Comparison of ENCODE assay signal across 23 cellular contexts in genomic region chr13:110414283-110414682, GRCh38.
A peak's percentile ranks its signal among the peaks of the same experiment; 100 is the strongest.
DNase-seq lines count a peak whose midpoint lies in the region; ATAC-seq and TF ChIP-seq lines count a peak whose summit lies in the region.
"Had no signal": no experiment of that assay in that cellular context is flagged by ENCODE, and none has a peak within 500 bp of the region (broad histone marks: within the 10 kb centered on the region; RNA-seq: fewer than 3 reads in every experiment).

No MANE protein-coding gene starts in this region.

- no peak overlapping the region for H3K56ac ChIP-seq in IMR-90 (ENCODE audit: extremely low read depth, insufficient read depth, low read length)

- no peak overlapping the region for H4K5ac ChIP-seq in IMR-90 (ENCODE audit: low read depth, low read length)

- WGBS in IMR-90 (ENCODE audit: extremely low coverage in 2 of 2, insufficient read length in 1 of 2), 2 experiments = 90% methylated on average over 2 of the region's 7 CpGs; no CpG with 5 or more reads in 1 of the 2 experiments
- 84 to 100% methylated on average over 2 to 7 of the region's 7 CpGs for WGBS in transverse colon (ENCODE audit: low coverage in 1 of 2), 2 donors

- H2BK120ac ChIP-seq in IMR-90 (ENCODE audit: low read depth, low read length) = no peak overlapping the region

- no peak overlapping the region for H3K18ac ChIP-seq in IMR-90 (ENCODE audit: low read depth, low read length)

- no peak for DNase-seq in IMR-90
- peak; percentile 73 for DNase-seq in coronary artery (ENCODE audit: low spot score)
- no peak for DNase-seq in progenitor cell of endocrine pancreas (ENCODE audit: low spot score, unreplicated experiment)
- DNase-seq in transverse colon = no peak
- no peak for DNase-seq in cerebellar nuclear complex (lab: John Stamatoyannopoulos, UW)
- DNase-seq in activated effector memory CD4-positive, alpha-beta T cell treated with anti-CD3 and anti-CD28 coated beads, Interleukin-2, amount 50 U/mL, for 16 hours = no peak
- no peak for DNase-seq in Calu3
- DNase-seq in dermis blood vessel endothelial cell = no peak
- DNase-seq: activated CD8-positive, alpha-beta T cell treated with anti-CD3 and anti-CD28 coated beads, Interleukin-2, amount 10 ng/mL, durations not matched to agents 7 days and 5 days; activated naive CD8-positive, alpha-beta T cell treated with anti-CD3 and anti-CD28 coated beads for 36 hours; effector CD4-positive, alpha-beta T cell; head of caudate nucleus; NCI-H1436 treated with DMSO at 0.1 percent for 48 hours; NCI-H2107; NCI-H446 treated with DMSO at 0.1 percent for 48 hours; psoas muscle; T-helper 17 cell had no signal

- POLR2A ChIA-PET in IMR-90 (lab: Charles Lee; ENCODE audit: unreplicated experiment) = no interaction called here

- H3K27ac Mint-ChIP-seq in progenitor cell of endocrine pancreas (peak overlapping the region; percentile 64), Calu3 (ENCODE audit: unreplicated experiment) (no peak overlapping the region)
- H3K27ac Mint-ChIP-seq: activated CD8-positive, alpha-beta T cell treated with anti-CD3 and anti-CD28 coated beads, Interleukin-2, amount 10 ng/mL, durations not matched to agents 7 days and 5 days; activated naive CD8-positive, alpha-beta T cell treated with anti-CD3 and anti-CD28 coated beads for 36 hours; T-helper 17 cell had no signal

- H3K36me3 Mint-ChIP-seq in progenitor cell of endocrine pancreas (ENCODE audit: insufficient read depth) (no peaks in the 10 kb centered on the region), Calu3 (ENCODE audit: insufficient read depth, unreplicated experiment) (peaks cover under 1% of the 10 kb centered on the region)
- H3K36me3 Mint-ChIP-seq: activated naive CD8-positive, alpha-beta T cell treated with anti-CD3 and anti-CD28 coated beads for 36 hours; CD14-positive monocyte had no signal

- H2AFZ ChIP-seq in IMR-90 (replicated peaks; ENCODE audit: low read length, poor library complexity) = no peak overlapping the region

- dilution Hi-C loops in IMR-90 (cut with HindIII; ENCODE audit: low sequenced_read_pairs, unreplicated experiment) = no loop called here

- H3K36me3 ChIP-seq in IMR-90 (ENCODE audit: control insufficient read depth, insufficient read depth, low read length) = peaks cover 26% of the 10 kb centered on the region
- H3K36me3 ChIP-seq in transverse colon = no peaks in the 10 kb centered on the region

- no peak overlapping the region for H3K9ac ChIP-seq in IMR-90 (ENCODE audit: low read depth, low read length)
- H3K9ac ChIP-seq: KMS-11 had no signal

- TF ChIP-seq EP300 in transverse colon (IDR thresholded peaks at IDR 0.05; ENCODE audit: low read depth) = no peak

- H3K4me1 ChIP-seq in IMR-90 (ENCODE audit: control insufficient read depth, insufficient read depth, low read length) (peaks cover 32% of the 10 kb centered on the region), transverse colon (peaks cover 5 to 46% (median 31%) of the 10 kb centered on the region in 4 donors)

- H3K27me3 ChIP-seq in IMR-90 (ENCODE audit: control insufficient read depth, insufficient read depth, low read length) (no peaks in the 10 kb centered on the region), transverse colon (no peaks in the 10 kb centered on the region)

- H3K9me1 ChIP-seq in IMR-90 (ENCODE audit: insufficient read depth, low read length) = peaks cover 37% of the 10 kb centered on the region

- intact Hi-C loops in IMR-90 (cut with micrococcal nuclease) = loop anchor here (5.0 kb wide), 1 partner anchor 72 kb away; no protein-coding TSS in a partner anchor
- intact Hi-C loops in transverse colon (cut with DNase I; ENCODE audit: low total_unique reads) = loop anchor here (10.0 kb wide), 1 partner anchor 109 kb away; the partner anchor contains the start of genes COL4A1 and COL4A2
- intact Hi-C loops in Calu3 (cut with micrococcal nuclease; ENCODE audit: unreplicated experiment) = loop anchor here (5.0 kb wide), 1 partner anchor 192 kb away; no protein-coding TSS in a partner anchor

- no peak overlapping the region for H2BK15ac ChIP-seq in IMR-90 (ENCODE audit: low read depth, low read length)

- H2BK20ac ChIP-seq in IMR-90 (ENCODE audit: low read depth, low read length) = no peak overlapping the region

- H3K27ac ChIP-seq in IMR-90 (ENCODE audit: insufficient read depth, low read length) (no peak overlapping the region), coronary artery (peak overlapping the region; percentile 97 to 98), transverse colon (peak overlapping the region; percentile 77 to 89 (median 83))
- H3K27ac ChIP-seq: epithelial cell of prostate, KMS-11, psoas muscle, SK-N-MC had no signal

- peaks cover 4% of the 10 kb centered on the region for H4K20me1 ChIP-seq in IMR-90 (ENCODE audit: insufficient read depth, low read length)

- H4K8ac ChIP-seq in IMR-90 (ENCODE audit: low read depth in 2 of 2, low read length in 2 of 2) = no peak overlapping the region

- 0 out of 2 replicates have a peak overlapping the region, but pooled peaks have one; percentile 81 for H2AK5ac ChIP-seq in IMR-90 (ENCODE audit: low read depth, low read length)

- H3K4me1 Mint-ChIP-seq in progenitor cell of endocrine pancreas (ENCODE audit: low read depth) = peaks cover 4% of the 10 kb centered on the region
- no peaks in the 10 kb centered on the region for H3K4me1 Mint-ChIP-seq in Calu3 (ENCODE audit: low read depth, unreplicated experiment)
- H3K4me1 Mint-ChIP-seq: central memory CD8-positive, alpha-beta T cell had no signal

- TF ChIP-seq RAD21 in IMR-90 (IDR thresholded peaks at IDR 0.05; ENCODE audit: low read length) = no peak

- H3K79me1 ChIP-seq in IMR-90 (ENCODE audit: low read depth in 1 of 2, low read length in 2 of 2) = peaks cover 62 to 91% of the 10 kb centered on the region in 2 experiments

- in situ Hi-C loops in IMR-90 (cut with MboI; ENCODE audit: low sequenced_read_pairs) (no loop called here), transverse colon (cut with MboI; ENCODE audit: low pct_ligation_motif_present in 1 of 4, low pct_unique_long_range_greater_than_20kb in 1 of 4, low sequenced_read_pairs in 3 of 4) (loop anchor here in 2 of 4 donors (25.0 kb wide), 2 partner anchors 177 to 1452 kb away; no protein-coding TSS in a partner anchor)

- TF ChIP-seq CTCF in IMR-90 (conservative IDR thresholded peaks at IDR 0.05; ENCODE audit: low read depth, low read length) (no peak), coronary artery (IDR thresholded peaks at IDR 0.05) (no peak), progenitor cell of endocrine pancreas (IDR thresholded peaks at IDR 0.05; ENCODE audit: unreplicated experiment) (no peak), transverse colon (IDR thresholded peaks at IDR 0.05) (no peak), Calu3 (IDR thresholded peaks at IDR 0.05; ENCODE audit: unreplicated experiment) (no peak)

- H3K4ac ChIP-seq in IMR-90 (ENCODE audit: low read depth, low read length) = 0 out of 2 replicates have a peak overlapping the region, but pooled peaks have one; percentile 11

- CTCF ChIA-PET in IMR-90 (lab: Yijun Ruan, JAX) = no interaction called here
- CTCF ChIA-PET in Calu3 (lab: Charles Lee) = no interaction called here

- no peak overlapping the region; the same call in 1 of the 2 replicates for H4K91ac ChIP-seq in IMR-90 (ENCODE audit: insufficient read depth, low read depth, low read length)

- ATAC-seq in IMR-90 (ENCODE audit: low read depth) = no peak
- ATAC-seq: activated CD8-positive, alpha-beta T cell treated with anti-CD3 and anti-CD28 coated beads, Interleukin-2, amount 10 ng/mL, durations not matched to agents 7 days and 5 days; HCT116; psoas muscle; T-helper 17 cell had no signal

- H3K4me2 ChIP-seq in IMR-90 (ENCODE audit: low read depth, low read length) = no peak overlapping the region
- H3K4me2 ChIP-seq: KMS-11 had no signal

- H3K9me3 ChIP-seq in IMR-90 (ENCODE audit: control insufficient read depth, insufficient read depth, low read length) = no peaks in the 10 kb centered on the region
- no peaks in the 10 kb centered on the region for H3K9me3 ChIP-seq in transverse colon
- H3K9me3 ChIP-seq: psoas muscle had no signal

- no peak overlapping the region for H2BK5ac ChIP-seq in IMR-90 (ENCODE audit: low read depth, low read length, poor library complexity, severe bottlenecking)

- no peak overlapping the region for H2AK9ac ChIP-seq in IMR-90 (replicated peaks; ENCODE audit: low read depth, low read length, poor library complexity)

- H3K23ac ChIP-seq in IMR-90 (ENCODE audit: low read depth, low read length) = no peak overlapping the region

- H3K4me3 Mint-ChIP-seq in progenitor cell of endocrine pancreas (ENCODE audit: low read depth) (no peak overlapping the region), Calu3 (ENCODE audit: low read depth, unreplicated experiment) (no peak overlapping the region)
- H3K4me3 Mint-ChIP-seq: activated CD8-positive, alpha-beta T cell treated with anti-CD3 and anti-CD28 coated beads, Interleukin-2, amount 10 ng/mL, durations not matched to agents 7 days and 5 days; activated naive CD8-positive, alpha-beta T cell treated with anti-CD3 and anti-CD28 coated beads for 36 hours; central memory CD8-positive, alpha-beta T cell; T-helper 17 cell had no signal

- H3K4me3 ChIP-seq in IMR-90 (ENCODE audit: insufficient read depth, low read depth, low read length) (no peak overlapping the region), coronary artery (no peak overlapping the region), transverse colon (no peak overlapping the region)
- H3K4me3 ChIP-seq: psoas muscle, SK-N-MC had no signal

- no peak overlapping the region for H3K14ac ChIP-seq in IMR-90 (replicated peaks; ENCODE audit: low read depth, low read length)

- BruUV-seq in IMR-90 (replicated peaks; lab: Mats Ljungman, UMichigan) = no TSS peak
- no TSS peak for BruUV-seq in Calu3 (replicated peaks; lab: Mats Ljungman, UMichigan)

- H3K27me3 Mint-ChIP-seq in progenitor cell of endocrine pancreas = no peaks in the 10 kb centered on the region
- no peaks in the 10 kb centered on the region for H3K27me3 Mint-ChIP-seq in Calu3 (ENCODE audit: unreplicated experiment)

- TF ChIP-seq POLR2A in IMR-90 (IDR thresholded peaks at IDR 0.05; ENCODE audit: low read depth, low read length) = no peak
- no peak for TF ChIP-seq POLR2A in transverse colon (IDR thresholded peaks at IDR 0.05)

- no peaks in the 10 kb centered on the region for H3K9me3 Mint-ChIP-seq in progenitor cell of endocrine pancreas (ENCODE audit: low read depth)
- H3K9me3 Mint-ChIP-seq in Calu3 (ENCODE audit: low read depth, unreplicated experiment) = no peaks in the 10 kb centered on the region
- H3K9me3 Mint-ChIP-seq: activated naive CD8-positive, alpha-beta T cell treated with anti-CD3 and anti-CD28 coated beads for 36 hours; CD14-positive monocyte; central memory CD8-positive, alpha-beta T cell had no signal

TF ChIP-seq in IMR-90, 13 proteins besides CTCF, POLR2A, EP300 and RAD21:
- TF ChIP-seq CEBPB (IDR thresholded peaks at IDR 0.05; ENCODE audit: low read depth, low read length) (no peak), BHLHE40 (IDR thresholded peaks at IDR 0.05; ENCODE audit: low read depth, low read length) (no peak)
